ENCODE assay signal across 10 cellular contexts in genomic region chr10:102673235-102673634, GRCh38. TPM values are rescaled to one million over a fixed set of nuclear protein-coding genes. Genes with fewer than 3 reads are reported as not detected.
A peak's percentile ranks its signal among the peaks of the same experiment; 100 is the strongest.
DNase-seq lines count a peak whose midpoint lies in the region; ATAC-seq and TF ChIP-seq lines count a peak whose summit lies in the region.
"Had no signal": no experiment of that assay in that cellular context is flagged by ENCODE, and none has a peak within 500 bp of the region (broad histone marks: within the 10 kb centered on the region; RNA-seq: fewer than 3 reads in every experiment).

No MANE protein-coding gene starts in this region.

- H3K27me3 ChIP-seq in stomach smooth muscle (ENCODE audit: control insufficient read depth in 1 of 2, insufficient read depth in 2 of 2, low read length in 2 of 2) = no peaks in the 10 kb centered on the region

- no peak overlapping the region for H3K9ac ChIP-seq in stomach smooth muscle (ENCODE audit: low read length in 2 of 2)

- no peaks in the 10 kb centered on the region for H3K9me3 Mint-ChIP-seq in T-helper 2 cell treated with Interferon-gamma antibody and Interleukin-4, amounts not matched to agents 5 μg/mL and 100 μg/mL, for 36 hours
- peaks cover 0 to 2% (median 0%) of the 10 kb centered on the region in 5 experiments for H3K9me3 Mint-ChIP-seq in brain
- no peaks in the 10 kb centered on the region for H3K9me3 Mint-ChIP-seq in mesothelial cell of epicardium

- H3K4me3 ChIP-seq in stomach smooth muscle (ENCODE audit: low read length in 2 of 2) = no peak overlapping the region

- H3K4me3 Mint-ChIP-seq in T-helper 2 cell treated with Interferon-gamma antibody and Interleukin-4, amounts not matched to agents 5 μg/mL and 100 μg/mL, for 36 hours = no peak overlapping the region
- H3K4me3 Mint-ChIP-seq in brain = peak overlapping the region in 4 of 5 experiments; percentile 78 to 85 (median 80)
- peak overlapping the region; percentile 53 for H3K4me3 Mint-ChIP-seq in mesothelial cell of epicardium

- H3K9me3 ChIP-seq in stomach smooth muscle (ENCODE audit: control insufficient read depth in 2 of 2, low read length in 2 of 2) = no peaks in the 10 kb centered on the region

- peak overlapping the region; percentile 50 for H3K27ac ChIP-seq in stomach smooth muscle (ENCODE audit: low read length)

- H3K36me3 ChIP-seq in stomach smooth muscle (ENCODE audit: control insufficient read depth in 2 of 2, insufficient read depth in 2 of 2, low read length in 2 of 2) = no peaks in the 10 kb centered on the region

- no peak for TF ChIP-seq CTCF in brain (conservative IDR thresholded peaks at IDR 0.05)
- TF ChIP-seq CTCF in mesothelial cell of epicardium (IDR thresholded peaks at IDR 0.05; ENCODE audit: unreplicated experiment) = no peak

- no peaks in the 10 kb centered on the region for H3K27me3 Mint-ChIP-seq in T-helper 2 cell treated with Interferon-gamma antibody and Interleukin-4, amounts not matched to agents 5 μg/mL and 100 μg/mL, for 36 hours (ENCODE audit: low read depth)
- H3K27me3 Mint-ChIP-seq in brain (no peaks in the 10 kb centered on the region), mesothelial cell of epicardium (ENCODE audit: low read depth) (no peaks in the 10 kb centered on the region)

- DNase-seq in T-helper 2 cell treated with Interferon-gamma antibody and Interleukin-4, amounts not matched to agents 5 μg/mL and 100 μg/mL, for 36 hours (ENCODE audit: low spot score) = no peak
- no peak for DNase-seq in T-helper 2 cell
- DNase-seq in mesothelial cell of epicardium (ENCODE audit: low spot score in 2 of 2, unreplicated experiment in 2 of 2) = no peak
- DNase-seq in AG20443 (ENCODE audit: low spot score) = no peak
- no peak for DNase-seq in SKM-1 treated with dmso at 0.1 percent for 144 hours (lab: John Stamatoyannopoulos, UW; ENCODE audit: unreplicated experiment)
- DNase-seq: activated naive CD4-positive, alpha-beta T cell; NCI-H1417 treated with DMSO at 0.1 percent for 48 hours had no signal

- peaks cover 36% of the 10 kb centered on the region for H3K4me1 ChIP-seq in stomach smooth muscle (ENCODE audit: control insufficient read depth, insufficient read depth, low read length)

- peak overlapping the region; percentile 7 for H3K27ac Mint-ChIP-seq in T-helper 2 cell treated with Interferon-gamma antibody and Interleukin-4, amounts not matched to agents 5 μg/mL and 100 μg/mL, for 36 hours
- H3K27ac Mint-ChIP-seq in brain = peak overlapping the region; percentile 93 to 98 (median 96)
- H3K27ac Mint-ChIP-seq in mesothelial cell of epicardium = peak overlapping the region; percentile 96

- no peaks in the 10 kb centered on the region for H3K36me3 Mint-ChIP-seq in T-helper 2 cell treated with Interferon-gamma antibody and Interleukin-4, amounts not matched to agents 5 μg/mL and 100 μg/mL, for 36 hours (ENCODE audit: low read depth)
- no peaks in the 10 kb centered on the region for H3K36me3 Mint-ChIP-seq in brain
- no peaks in the 10 kb centered on the region for H3K36me3 Mint-ChIP-seq in mesothelial cell of epicardium

- peaks cover 28% of the 10 kb centered on the region for H3K4me1 Mint-ChIP-seq in T-helper 2 cell treated with Interferon-gamma antibody and Interleukin-4, amounts not matched to agents 5 μg/mL and 100 μg/mL, for 36 hours (ENCODE audit: low read depth)
- H3K4me1 Mint-ChIP-seq in brain (peaks cover 98% of the 10 kb centered on the region), mesothelial cell of epicardium (peaks cover 65% of the 10 kb centered on the region)

- no peak for ATAC-seq in HG03571 (IDR thresholded peaks at IDR 0.05; ENCODE audit: unreplicated experiment)

RNA-seq across cellular contexts. Expression of gene TRIM8, which starts 29.0 kb away (rescaled TPM):
- 97.4 TPM for polyA plus RNA-seq in brain (ENCODE audit: insufficient read depth, low read depth, low replicate concordance)
- 74.3 to 85.3 TPM (median 79.2 TPM) in 3 replicates for total RNA-seq in mesothelial cell of epicardium

RNA-seq across cellular contexts. Expression of gene ARL3, which starts 41.0 kb away (rescaled TPM):
- 33.2 TPM for polyA plus RNA-seq in brain (ENCODE audit: insufficient read depth, low read depth, low replicate concordance)
- 13.0 to 13.9 TPM (median 13.7 TPM) in 3 replicates for total RNA-seq in mesothelial cell of epicardium

RNA-seq across cellular contexts. Expression of gene SFXN2, which starts 41.2 kb away (rescaled TPM):
- 5.7 TPM for polyA plus RNA-seq in brain (ENCODE audit: insufficient read depth, low read depth, low replicate concordance)
- total RNA-seq in mesothelial cell of epicardium = 33.3 to 36.8 TPM (median 34.9 TPM) in 3 replicates

Comparison
In these comparisons a context has a peak if more than half of its experiments do, and no peak if none do; other contexts are left out.
1. H3K27ac Mint-ChIP-seq: peak in every context shown above with its lines; median percentile 96 in brain; 96 in mesothelial cell of epicardium; 7 in T-helper 2 cell treated with Interferon-gamma antibody and Interleukin-4, amounts not matched to agents 5 μg/mL and 100 μg/mL, for 36 hours.